Comparison of ENCODE assay signal across 19 cellular contexts in the genomic region with DNA sequence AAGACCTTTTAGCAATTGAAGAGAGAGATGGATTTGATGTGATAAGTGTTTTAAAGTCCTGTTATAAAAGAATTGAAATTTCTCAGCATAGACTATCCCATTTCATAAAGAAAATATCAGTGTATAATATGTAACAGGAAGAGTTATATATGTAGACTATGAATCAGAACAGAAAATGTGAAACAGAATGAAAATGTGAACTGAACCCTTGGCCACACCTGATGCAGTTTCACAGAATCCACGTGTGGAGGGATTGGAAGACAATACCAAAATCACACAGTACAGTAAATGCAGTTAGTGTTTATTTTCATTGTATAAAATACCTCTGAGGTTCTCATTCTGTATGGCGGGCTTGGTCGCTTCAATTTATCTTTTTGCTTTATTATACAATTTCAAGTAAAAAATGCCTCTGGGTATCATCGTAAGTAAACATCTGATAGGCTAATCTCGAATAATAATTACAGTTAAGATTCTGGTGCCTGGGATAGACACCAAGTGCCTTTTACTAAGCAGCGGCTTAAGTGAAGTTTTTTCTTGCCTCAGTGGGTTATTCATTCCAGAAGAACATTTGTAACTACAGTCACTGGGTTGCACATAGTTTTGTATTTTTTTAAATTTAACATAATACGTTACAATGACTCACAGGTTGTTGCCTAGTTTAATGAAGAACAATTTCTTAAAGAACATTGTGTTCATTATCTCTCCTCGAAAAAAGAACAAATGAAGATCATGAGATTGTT. TPM values are rescaled to one million over a fixed set of nuclear protein-coding genes. Genes with fewer than 3 reads are reported as not detected.
DNase-seq lines count a peak whose midpoint lies in the region; ATAC-seq, FAIRE-seq and TF ChIP-seq lines count a peak whose summit lies in the region.
"Had no signal": no experiment of that assay in that cellular context is flagged by ENCODE, and none has a peak within 500 bp of the region (broad histone marks: within the 10 kb centered on the region; RNA-seq: fewer than 3 reads in every experiment).

No MANE protein-coding gene starts in this region.

- FAIRE-seq in GM18507 (lab: Jason Lieb, UNC) (peak; percentile 82), TTC549 (lab: Jason Lieb, UNC) (peak; percentile 46), kidney (lab: Jason Lieb, UNC) (no peak)
- FAIRE-seq: keratinocyte, urothelium cell line had no signal

- H3K79me2 ChIP-seq in hepatocyte: no peaks in the 10 kb centered on the region

- no peak overlapping the region for H2AFZ ChIP-seq in hepatocyte
- H2AFZ ChIP-seq: PC-9 had no signal

- intact Hi-C loops in kidney (cut with DNase I): no loop called here

- H3K4me1 ChIP-seq in hepatocyte (ENCODE audit: insufficient read depth) (peaks cover 27% of the 10 kb centered on the region), kidney (ENCODE audit: control insufficient read depth in 1 of 2, insufficient read depth in 1 of 2, low read depth in 1 of 2, low read length in 2 of 2) (no peaks in the 10 kb centered on the region)

- H3K36me3 ChIP-seq in hepatocyte (replicated peaks; ENCODE audit: insufficient read depth, low read depth): no peaks in the 10 kb centered on the region
- no peaks in the 10 kb centered on the region for H3K36me3 ChIP-seq in kidney (ENCODE audit: control insufficient read depth in 1 of 2, insufficient read depth in 2 of 2, low read length in 2 of 2)
- H3K36me3 ChIP-seq: ovary had no signal

- H3K4me2 ChIP-seq in hepatocyte: peak overlapping the region; percentile 1
- H3K4me2 ChIP-seq: PC-9 had no signal

- H3K27me3 ChIP-seq in hepatocyte: no peaks in the 10 kb centered on the region
- H3K27me3 ChIP-seq: ovary had no signal

- H3K9me3 ChIP-seq in hepatocyte (ENCODE audit: low read depth): no peaks in the 10 kb centered on the region
- H3K9me3 ChIP-seq in kidney (ENCODE audit: control insufficient read depth in 1 of 2, low read length in 2 of 2): peaks cover 0 to 4% of the 10 kb centered on the region in 2 donors
- H3K9me3 ChIP-seq: Caco-2, ovary had no signal

- DNase-seq in activated CD4-positive, CD25-positive, alpha-beta regulatory T cell (lab: John Stamatoyannopoulos, UW): no peak
- no peak for DNase-seq in GM18507 (ENCODE audit: extremely low spot score, insufficient read length, low read depth)
- DNase-seq in hepatocyte (ENCODE audit: low spot score): no peak
- DNase-seq in NCI-H526 (lab: John Stamatoyannopoulos, UW): no peak
- no peak for DNase-seq in kidney
- DNase-seq: Caco-2; NCI-H1092 treated with DMSO at 0.1 percent for 48 hours; ovary; PC-9; stimulated activated naive B cell treated with anti-CD40 and anti-IgM and Interleukin-4, amounts not matched to agents 10 μg/mL and 1 μg/mL and 100 μg/mL, for 72 hours had no signal

- H3K4me3 ChIP-seq in hepatocyte (no peak overlapping the region), kidney (ENCODE audit: low read length in 2 of 2) (no peak overlapping the region)
- H3K4me3 ChIP-seq: ovary, PC-9 had no signal

- H4K20me1 ChIP-seq in hepatocyte (ENCODE audit: insufficient read depth, poor library complexity, severe bottlenecking): no peaks in the 10 kb centered on the region

- TF ChIP-seq CTCF in hepatocyte (IDR thresholded peaks at IDR 0.05; ENCODE audit: poor library complexity) (no peak), kidney (IDR thresholded peaks at IDR 0.05; ENCODE audit: borderline replicate concordance, extremely low read depth, insufficient read depth) (no peak)

- H3K9me2 ChIP-seq in hepatocyte (replicated peaks; ENCODE audit: insufficient read depth): no peaks in the 10 kb centered on the region

- H3K27ac ChIP-seq in hepatocyte (peak overlapping the region; percentile 75), kidney (ENCODE audit: low read depth in 2 of 2, low read length in 2 of 2) (no peak overlapping the region)
- H3K27ac ChIP-seq: ovary, PC-9 had no signal

- H3K9ac ChIP-seq in kidney (ENCODE audit: low read length in 2 of 2): no peak overlapping the region

- 69% methylated on average over 8 of the region's 8 CpGs for WGBS in hepatocyte (ENCODE audit: low lambda C conversion rate, missing lambda C conversion rate)

- ATAC-seq in activated CD4-positive, CD25-positive, alpha-beta regulatory T cell treated with anti-CD3 and anti-CD28 coated beads, Interleukin-2, amount 50 U/mL, for 24 hours: peak; percentile 64 to 66
- ATAC-seq in HG03342 (IDR thresholded peaks at IDR 0.05; ENCODE audit: unreplicated experiment): no peak
- ATAC-seq: stimulated activated naive B cell treated with anti-CD40 and anti-IgM and Interleukin-4, amounts not matched to agents 10 μg/mL and 1 μg/mL and 100 μg/mL, for 72 hours had no signal

RNA-seq across cellular contexts. Expression of gene SLAMF1, which starts 10.1 kb away (rescaled TPM):
- total RNA-seq in hepatocyte: 0.20 and 1.2 TPM in 2 replicates
- 2.1 and 2.3 TPM in 2 replicates for polyA plus RNA-seq in hepatocyte
- 3.3 TPM for total RNA-seq in kidney
- 0.13 TPM for polyA plus RNA-seq in kidney (ENCODE audit: insufficient read depth, low read depth, low replicate concordance)
- total RNA-seq: Caco-2, epithelial cell of proximal tubule, G401, PC-9, skeletal muscle tissue had no signal
- polyA plus RNA-seq: keratinocyte had no signal

RNA-seq across cellular contexts. Expression of gene CD48, which starts 54.7 kb away (rescaled TPM):
- 0.30 and 0.68 TPM in 2 replicates for total RNA-seq in hepatocyte
- polyA plus RNA-seq in hepatocyte: not detected in 2 replicates
- 20.5 TPM for total RNA-seq in kidney
- polyA plus RNA-seq in kidney (ENCODE audit: insufficient read depth, low read depth, low replicate concordance): 3.2 TPM
- total RNA-seq: A673, Caco-2, epithelial cell of proximal tubule, G401, PC-9 had no signal

Comparison
In these comparisons a context has a peak if more than half of its experiments do, and no peak if none do; other contexts are left out.
1. RNA of gene CD48, which starts 54.7 kb away (total RNA-seq): 20.5 TPM in kidney (single experiment); 0.30 to 0.68 TPM in hepatocyte; every median in the first group is over 10 times any median in the second.